Comparison of ENCODE assay signal across 14 cellular contexts in genomic region chr3:33807190-33807589, GRCh38. TPM values are rescaled to one million over a fixed set of nuclear protein-coding genes. Genes with fewer than 3 reads are reported as not detected.
A peak's percentile ranks its signal among the peaks of the same experiment; 100 is the strongest.
DNase-seq lines count a peak whose midpoint lies in the region; ATAC-seq and TF ChIP-seq lines count a peak whose summit lies in the region.
"Had no signal": no experiment of that assay in that cellular context is flagged by ENCODE, and none has a peak within 500 bp of the region (broad histone marks: within the 10 kb centered on the region; RNA-seq: fewer than 3 reads in every experiment).

No MANE protein-coding gene starts in this region.

- peaks cover 82% of the 10 kb centered on the region for H3K4me1 Mint-ChIP-seq in activated T-cell treated with anti-CD3 and anti-CD28 coated beads, Interleukin-2, amount 50 U/mL, for 24 hours (ENCODE audit: low read depth)
- peaks cover 52 to 73% of the 10 kb centered on the region in 2 donors for H3K4me1 Mint-ChIP-seq in effector memory CD8-positive, alpha-beta T cell (ENCODE audit: low read depth in 2 of 2)

- H3K9me3 ChIP-seq in lung (ENCODE audit: control insufficient read depth in 2 of 2, insufficient read depth in 1 of 2, low read length in 1 of 2) (no peaks in the 10 kb centered on the region), aorta (ENCODE audit: control insufficient read depth, low read length) (no peaks in the 10 kb centered on the region)
- H3K9me3 ChIP-seq: vagina had no signal

- H3K4me3 ChIP-seq in lung: no peak overlapping the region
- H3K4me3 ChIP-seq in aorta (ENCODE audit: low read length in 2 of 2): no peak overlapping the region
- H3K4me3 ChIP-seq: vagina had no signal

- whole genome bisulfite sequencing in lung, 2 donors: 42 to 54% methylated on average over 2 of the region's 2 CpGs
- 5 to 9% methylated on average over 2 of the region's 2 CpGs for WGBS in aorta, 2 donors

- H3K36me3 ChIP-seq in lung (ENCODE audit: control insufficient read depth in 2 of 2, insufficient read depth in 2 of 2, low read length in 2 of 2) (peaks cover 0 to 6% of the 10 kb centered on the region in 2 donors), aorta (ENCODE audit: control insufficient read depth in 1 of 2, insufficient read depth in 2 of 2, low read length in 1 of 2) (no peaks in the 10 kb centered on the region)

- DNase-seq in activated T-cell treated with anti-CD3 and anti-CD28 coated beads, Interleukin-2, amount 50 U/mL, for 24 hours: no peak
- DNase-seq in activated T-cell treated with anti-CD3 and anti-CD28 coated beads, Interleukin-2, amount 50 U/mL, for 48 hours: no peak
- DNase-seq in effector memory CD8-positive, alpha-beta T cell: no peak
- no peak for DNase-seq in lung (ENCODE audit: low spot score)
- DNase-seq in aorta: no peak
- DNase-seq in MV-4-11 (lab: John Stamatoyannopoulos, UW): no peak
- no peak for DNase-seq in SIG-M5 (lab: John Stamatoyannopoulos, UW)
- no peak for DNase-seq in GM20000 (ENCODE audit: low spot score)
- DNase-seq: activated CD4-positive, CD25-positive, alpha-beta regulatory T cell treated with anti-CD3 and anti-CD28 coated beads, Interleukin-2, amount 50 U/mL, for 72 hours; NCI-H146; NK-92 treated with Interleukin-12 subunit alpha and Interleukin-12 subunit beta, amount 100 ng/mL, for 24 hours had no signal

- intact Hi-C loops in aorta (cut with DNase I): no loop called here

- H3K27me3 ChIP-seq in lung (ENCODE audit: control insufficient read depth, insufficient read depth) (no peaks in the 10 kb centered on the region), aorta (ENCODE audit: control insufficient read depth in 1 of 2, insufficient read depth in 2 of 2, low read length in 1 of 2) (no peaks in the 10 kb centered on the region)
- H3K27me3 ChIP-seq: vagina had no signal

- H3K9me3 Mint-ChIP-seq in activated T-cell treated with anti-CD3 and anti-CD28 coated beads, Interleukin-2, amount 50 U/mL, for 24 hours: no peaks in the 10 kb centered on the region
- no peaks in the 10 kb centered on the region for H3K9me3 Mint-ChIP-seq in effector memory CD8-positive, alpha-beta T cell
- H3K9me3 Mint-ChIP-seq: activated T-helper 2 cell treated with anti-CD3 and anti-CD28 coated beads, Interferon-gamma antibody, Interleukin-2, Interleukin-4, amounts not matched to agents 10 μg/mL and 5 μg/mL and 100 μg/mL, durations not matched to agents 14 hours and 24 hours and 36 hours had no signal

- H3K4me1 ChIP-seq in lung (ENCODE audit: control insufficient read depth in 2 of 2, insufficient read depth in 2 of 2, low read length in 2 of 2) (peaks cover 12 to 27% of the 10 kb centered on the region in 2 donors), aorta (ENCODE audit: control insufficient read depth in 1 of 2, insufficient read depth in 2 of 2, low read length in 2 of 2) (peaks cover 3 to 17% of the 10 kb centered on the region in 2 donors)

- H3K27me3 Mint-ChIP-seq in activated T-cell treated with anti-CD3 and anti-CD28 coated beads, Interleukin-2, amount 50 U/mL, for 24 hours: no peaks in the 10 kb centered on the region
- no peaks in the 10 kb centered on the region for H3K27me3 Mint-ChIP-seq in effector memory CD8-positive, alpha-beta T cell

- TF ChIP-seq CTCF in lung (IDR thresholded peaks at IDR 0.05; ENCODE audit: control extremely low read depth, extremely low read depth): no peak
- TF ChIP-seq CTCF in GM20000 (IDR thresholded peaks at IDR 0.05; ENCODE audit: extremely low read depth, missing control alignments): no peak

- no peak for ATAC-seq in effector memory CD8-positive, alpha-beta T cell (replicated peaks)
- ATAC-seq in lung (ENCODE audit: insufficient read depth, low FRiP score): peak; percentile 38
- ATAC-seq in aorta (ENCODE audit: low FRiP score): peak; percentile 48
- ATAC-seq: HCT116 had no signal

- peak overlapping the region; percentile 38 for H3K27ac Mint-ChIP-seq in activated T-cell treated with anti-CD3 and anti-CD28 coated beads, Interleukin-2, amount 50 U/mL, for 24 hours
- H3K27ac Mint-ChIP-seq in effector memory CD8-positive, alpha-beta T cell: peak overlapping the region in 1 of 2 donors; percentile 57
- H3K27ac Mint-ChIP-seq: activated T-helper 2 cell treated with anti-CD3 and anti-CD28 coated beads, Interferon-gamma antibody, Interleukin-2, Interleukin-4, amounts not matched to agents 10 μg/mL and 5 μg/mL and 100 μg/mL, durations not matched to agents 14 hours and 24 hours and 36 hours had no signal

- H3K4me3 Mint-ChIP-seq in activated T-cell treated with anti-CD3 and anti-CD28 coated beads, Interleukin-2, amount 50 U/mL, for 24 hours: no peak overlapping the region
- H3K4me3 Mint-ChIP-seq in effector memory CD8-positive, alpha-beta T cell: peak overlapping the region; percentile 4 to 23

- H3K27ac ChIP-seq in lung (ENCODE audit: low read depth in 1 of 2, low read length in 1 of 2): peak overlapping the region in 1 of 2 donors; percentile 89
- H3K27ac ChIP-seq in aorta (ENCODE audit: low read depth in 1 of 2, low read length in 2 of 2): no peak overlapping the region
- H3K27ac ChIP-seq: vagina had no signal

- H3K36me3 Mint-ChIP-seq in activated T-cell treated with anti-CD3 and anti-CD28 coated beads, Interleukin-2, amount 50 U/mL, for 24 hours (ENCODE audit: low read depth): peaks cover 67% of the 10 kb centered on the region
- H3K36me3 Mint-ChIP-seq in effector memory CD8-positive, alpha-beta T cell (ENCODE audit: insufficient read depth): peaks cover 17% of the 10 kb centered on the region

RNA-seq across cellular contexts. Expression of gene PDCD6IP, which starts 8.8 kb away (rescaled TPM):
- total RNA-seq in lung (100 to 1,000 TPM; 239 to 372 TPM), aorta (100 to 1,000 TPM; 232 to 245 TPM)
- polyA plus RNA-seq in lung (10 to 100 TPM; 33.8 to 87.1 TPM), aorta (10 to 100 TPM; 41.7 to 54.0 TPM)
